1 cellular context compared by ENCODE assay signal in the genomic region with DNA sequence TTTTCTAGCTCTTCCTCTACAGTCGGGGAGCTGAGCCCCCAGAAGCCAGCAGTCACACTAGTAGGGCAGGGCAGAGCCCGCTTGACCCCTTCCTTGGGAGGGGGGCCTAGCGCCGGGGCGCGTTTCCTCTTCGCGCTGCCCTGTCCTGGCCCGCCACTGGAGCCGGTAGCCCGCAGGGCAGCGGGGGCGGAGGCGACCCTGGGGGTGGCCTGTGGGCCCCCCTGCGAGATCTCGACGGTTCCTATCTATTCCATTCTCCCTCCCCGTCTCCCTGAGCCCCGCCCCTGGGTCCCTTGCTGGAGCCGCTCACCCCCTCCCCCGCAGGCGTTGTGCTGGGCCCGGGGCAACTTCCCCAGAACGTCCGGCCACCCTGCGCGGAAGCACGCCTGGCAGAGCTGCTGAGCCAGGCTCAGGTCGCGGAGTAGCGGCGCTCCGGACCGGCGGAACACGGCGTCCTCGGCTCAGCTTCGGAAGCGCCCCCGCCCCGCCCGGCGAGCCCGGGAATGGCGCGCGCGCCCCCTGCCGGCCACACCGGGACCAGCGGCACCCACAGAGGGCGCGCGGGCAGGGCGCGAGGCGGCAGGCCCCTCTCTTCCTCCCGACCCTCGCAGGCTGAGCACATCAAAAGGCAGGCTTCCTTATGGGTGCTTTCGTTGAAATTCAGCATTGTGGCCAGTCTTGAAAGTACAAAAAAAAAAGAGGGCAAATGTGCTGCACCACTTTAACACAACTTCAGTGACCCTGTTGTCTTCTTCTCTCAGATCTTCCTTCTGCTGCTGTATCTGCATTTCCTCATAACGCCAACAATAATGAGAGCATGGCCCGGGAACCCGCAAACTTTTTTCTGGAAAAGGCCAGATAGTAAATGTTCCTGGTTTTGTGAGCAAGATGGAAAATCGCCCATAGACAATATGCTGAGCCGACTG.
TF ChIP-seq lines count a peak whose summit lies in the region.

No MANE protein-coding gene starts in this region.

TF ChIP-seq in GM23338, 12 proteins besides CTCF, POLR2A, EP300 and RAD21 (continued from another document):
- TF ChIP-seq, protein P1, sequence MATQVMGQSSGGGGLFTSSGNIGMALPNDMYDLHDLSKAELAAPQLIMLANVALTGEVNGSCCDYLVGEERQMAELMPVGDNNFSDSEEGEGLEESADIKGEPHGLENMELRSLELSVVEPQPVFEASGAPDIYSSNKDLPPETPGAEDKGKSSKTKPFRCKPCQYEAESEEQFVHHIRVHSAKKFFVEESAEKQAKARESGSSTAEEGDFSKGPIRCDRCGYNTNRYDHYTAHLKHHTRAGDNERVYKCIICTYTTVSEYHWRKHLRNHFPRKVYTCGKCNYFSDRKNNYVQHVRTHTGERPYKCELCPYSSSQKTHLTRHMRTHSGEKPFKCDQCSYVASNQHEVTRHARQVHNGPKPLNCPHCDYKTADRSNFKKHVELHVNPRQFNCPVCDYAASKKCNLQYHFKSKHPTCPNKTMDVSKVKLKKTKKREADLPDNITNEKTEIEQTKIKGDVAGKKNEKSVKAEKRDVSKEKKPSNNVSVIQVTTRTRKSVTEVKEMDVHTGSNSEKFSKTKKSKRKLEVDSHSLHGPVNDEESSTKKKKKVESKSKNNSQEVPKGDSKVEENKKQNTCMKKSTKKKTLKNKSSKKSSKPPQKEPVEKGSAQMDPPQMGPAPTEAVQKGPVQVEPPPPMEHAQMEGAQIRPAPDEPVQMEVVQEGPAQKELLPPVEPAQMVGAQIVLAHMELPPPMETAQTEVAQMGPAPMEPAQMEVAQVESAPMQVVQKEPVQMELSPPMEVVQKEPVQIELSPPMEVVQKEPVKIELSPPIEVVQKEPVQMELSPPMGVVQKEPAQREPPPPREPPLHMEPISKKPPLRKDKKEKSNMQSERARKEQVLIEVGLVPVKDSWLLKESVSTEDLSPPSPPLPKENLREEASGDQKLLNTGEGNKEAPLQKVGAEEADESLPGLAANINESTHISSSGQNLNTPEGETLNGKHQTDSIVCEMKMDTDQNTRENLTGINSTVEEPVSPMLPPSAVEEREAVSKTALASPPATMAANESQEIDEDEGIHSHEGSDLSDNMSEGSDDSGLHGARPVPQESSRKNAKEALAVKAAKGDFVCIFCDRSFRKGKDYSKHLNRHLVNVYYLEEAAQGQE (IDR thresholded peaks at IDR 0.05; ENCODE audit: unreplicated experiment), result no peak
- no peak for TF ChIP-seq NANOG (IDR thresholded peaks at IDR 0.05; ENCODE audit: borderline replicate concordance)
- TF ChIP-seq JUNB (IDR thresholded peaks at IDR 0.05; ENCODE audit: unreplicated experiment), result no peak
- no peak for TF ChIP-seq ZNF114 (CRISPR knock-in tag; IDR thresholded peaks at IDR 0.05)
- no peak for TF ChIP-seq EZH2phosphoT487 (IDR thresholded peaks at IDR 0.05; ENCODE audit: unreplicated experiment)
